In the genomic region with DNA sequence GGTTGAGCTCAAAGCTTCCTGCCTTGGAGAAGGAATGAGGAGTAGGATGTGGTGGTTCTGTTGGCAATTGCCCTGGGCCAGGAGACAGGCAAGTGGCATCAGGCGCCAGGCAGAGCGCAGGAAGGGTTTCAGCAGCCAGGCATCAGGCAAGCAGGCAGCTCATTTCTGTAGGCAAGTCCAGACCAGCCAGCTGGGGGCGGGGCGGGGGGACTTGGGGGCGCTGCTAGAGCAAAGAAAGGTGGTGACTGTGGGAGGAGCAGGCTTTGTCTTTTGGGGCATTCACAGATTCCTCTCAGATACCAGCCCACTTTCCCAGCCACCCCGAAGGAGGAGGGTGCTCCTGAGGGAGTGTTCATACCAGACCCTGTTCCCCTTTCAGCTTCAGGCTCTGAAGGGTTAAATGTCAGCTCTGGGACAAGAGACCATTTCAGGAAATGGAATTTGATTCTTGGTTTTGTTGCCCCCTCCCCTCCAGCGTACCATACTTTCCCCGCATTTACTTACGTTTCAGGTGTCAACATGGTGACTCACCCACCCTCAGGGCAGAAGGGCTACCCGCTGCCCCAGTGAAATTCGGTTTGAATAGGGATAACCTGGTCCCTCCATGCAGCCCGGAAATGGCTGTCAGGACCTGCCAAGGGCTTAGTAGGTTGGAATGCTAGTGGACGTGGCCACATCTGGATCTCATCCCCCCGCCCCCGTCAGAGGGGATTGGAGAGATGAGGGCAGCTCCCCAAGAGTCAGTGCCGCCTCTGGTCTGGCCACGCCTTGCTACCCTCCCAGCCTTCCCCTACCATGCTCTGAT, we compare ENCODE assay signal across 1 cellular context.
TF ChIP-seq lines count a peak whose summit lies in the region.

No MANE protein-coding gene starts in this region.

TF ChIP-seq in HEK293, 187 proteins besides CTCF, POLR2A, EP300 and RAD21 (continued from another document):
- TF ChIP-seq ZNF473 (tag by site-specific recombination; IDR thresholded peaks at IDR 0.05) (no peak), REPIN1 (tag by site-specific recombination; IDR thresholded peaks at IDR 0.05; ENCODE audit: low read depth) (no peak), KLF8 (tag by site-specific recombination; IDR thresholded peaks at IDR 0.05) (no peak), ZNF2 (tag by site-specific recombination; IDR thresholded peaks at IDR 0.05) (no peak), ZNF792 (tag by site-specific recombination; IDR thresholded peaks at IDR 0.05) (no peak), ZNF837 (tag by site-specific recombination; IDR thresholded peaks at IDR 0.05) (no peak), ZNF324 (tag by site-specific recombination; IDR thresholded peaks at IDR 0.05) (0 out of 2 replicates have a peak, but pooled peaks have one; percentile 49), ZNF510 (tag by site-specific recombination; IDR thresholded peaks at IDR 0.05; ENCODE audit: insufficient replicate concordance) (no peak), ZNF433 (tag by site-specific recombination; IDR thresholded peaks at IDR 0.05; ENCODE audit: low read depth) (no peak), ZNF16 (tag by site-specific recombination; IDR thresholded peaks at IDR 0.05; ENCODE audit: low read depth) (no peak), ZNF776 (tag by site-specific recombination; IDR thresholded peaks at IDR 0.05; ENCODE audit: borderline replicate concordance) (no peak), ZSCAN5A (tag by site-specific recombination; IDR thresholded peaks at IDR 0.05) (no peak), ZBTB8A (tag by site-specific recombination; IDR thresholded peaks at IDR 0.05) (0 out of 2 replicates have a peak, but pooled peaks have one; percentile 18), ZNF571 (tag by site-specific recombination; IDR thresholded peaks at IDR 0.05) (no peak), PRDM10 (tag by site-specific recombination; IDR thresholded peaks at IDR 0.05) (peak; percentile 84), BCL6B (tag by site-specific recombination; IDR thresholded peaks at IDR 0.05) (no peak), ZNF747 (tag by site-specific recombination; IDR thresholded peaks at IDR 0.05) (no peak), ZBTB17 (tag by site-specific recombination; IDR thresholded peaks at IDR 0.05) (peak; percentile 40; the same call in 1 of the 2 replicates), SALL2 (tag by site-specific recombination; IDR thresholded peaks at IDR 0.05; ENCODE audit: borderline replicate concordance) (no peak), ZBTB21 (tag by site-specific recombination; IDR thresholded peaks at IDR 0.05) (no peak), ZEB2 (tag by site-specific recombination; IDR thresholded peaks at IDR 0.05) (peak; percentile 92)
- TF ChIP-seq, protein P1, sequence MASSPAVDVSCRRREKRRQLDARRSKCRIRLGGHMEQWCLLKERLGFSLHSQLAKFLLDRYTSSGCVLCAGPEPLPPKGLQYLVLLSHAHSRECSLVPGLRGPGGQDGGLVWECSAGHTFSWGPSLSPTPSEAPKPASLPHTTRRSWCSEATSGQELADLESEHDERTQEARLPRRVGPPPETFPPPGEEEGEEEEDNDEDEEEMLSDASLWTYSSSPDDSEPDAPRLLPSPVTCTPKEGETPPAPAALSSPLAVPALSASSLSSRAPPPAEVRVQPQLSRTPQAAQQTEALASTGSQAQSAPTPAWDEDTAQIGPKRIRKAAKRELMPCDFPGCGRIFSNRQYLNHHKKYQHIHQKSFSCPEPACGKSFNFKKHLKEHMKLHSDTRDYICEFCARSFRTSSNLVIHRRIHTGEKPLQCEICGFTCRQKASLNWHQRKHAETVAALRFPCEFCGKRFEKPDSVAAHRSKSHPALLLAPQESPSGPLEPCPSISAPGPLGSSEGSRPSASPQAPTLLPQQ (tag by site-specific recombination; IDR thresholded peaks at IDR 0.05), result peak; percentile 43; the same call in 1 of the 2 replicates
- TF ChIP-seq, protein P2, sequence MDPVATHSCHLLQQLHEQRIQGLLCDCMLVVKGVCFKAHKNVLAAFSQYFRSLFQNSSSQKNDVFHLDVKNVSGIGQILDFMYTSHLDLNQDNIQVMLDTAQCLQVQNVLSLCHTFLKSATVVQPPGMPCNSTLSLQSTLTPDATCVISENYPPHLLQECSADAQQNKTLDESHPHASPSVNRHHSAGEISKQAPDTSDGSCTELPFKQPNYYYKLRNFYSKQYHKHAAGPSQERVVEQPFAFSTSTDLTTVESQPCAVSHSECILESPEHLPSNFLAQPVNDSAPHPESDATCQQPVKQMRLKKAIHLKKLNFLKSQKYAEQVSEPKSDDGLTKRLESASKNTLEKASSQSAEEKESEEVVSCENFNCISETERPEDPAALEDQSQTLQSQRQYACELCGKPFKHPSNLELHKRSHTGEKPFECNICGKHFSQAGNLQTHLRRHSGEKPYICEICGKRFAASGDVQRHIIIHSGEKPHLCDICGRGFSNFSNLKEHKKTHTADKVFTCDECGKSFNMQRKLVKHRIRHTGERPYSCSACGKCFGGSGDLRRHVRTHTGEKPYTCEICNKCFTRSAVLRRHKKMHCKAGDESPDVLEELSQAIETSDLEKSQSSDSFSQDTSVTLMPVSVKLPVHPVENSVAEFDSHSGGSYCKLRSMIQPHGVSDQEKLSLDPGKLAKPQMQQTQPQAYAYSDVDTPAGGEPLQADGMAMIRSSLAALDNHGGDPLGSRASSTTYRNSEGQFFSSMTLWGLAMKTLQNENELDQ (tag by site-specific recombination; IDR thresholded peaks at IDR 0.05; ENCODE audit: low read depth), result no peak
